ENCODE assay signal across 2 cellular contexts in the genomic region with DNA sequence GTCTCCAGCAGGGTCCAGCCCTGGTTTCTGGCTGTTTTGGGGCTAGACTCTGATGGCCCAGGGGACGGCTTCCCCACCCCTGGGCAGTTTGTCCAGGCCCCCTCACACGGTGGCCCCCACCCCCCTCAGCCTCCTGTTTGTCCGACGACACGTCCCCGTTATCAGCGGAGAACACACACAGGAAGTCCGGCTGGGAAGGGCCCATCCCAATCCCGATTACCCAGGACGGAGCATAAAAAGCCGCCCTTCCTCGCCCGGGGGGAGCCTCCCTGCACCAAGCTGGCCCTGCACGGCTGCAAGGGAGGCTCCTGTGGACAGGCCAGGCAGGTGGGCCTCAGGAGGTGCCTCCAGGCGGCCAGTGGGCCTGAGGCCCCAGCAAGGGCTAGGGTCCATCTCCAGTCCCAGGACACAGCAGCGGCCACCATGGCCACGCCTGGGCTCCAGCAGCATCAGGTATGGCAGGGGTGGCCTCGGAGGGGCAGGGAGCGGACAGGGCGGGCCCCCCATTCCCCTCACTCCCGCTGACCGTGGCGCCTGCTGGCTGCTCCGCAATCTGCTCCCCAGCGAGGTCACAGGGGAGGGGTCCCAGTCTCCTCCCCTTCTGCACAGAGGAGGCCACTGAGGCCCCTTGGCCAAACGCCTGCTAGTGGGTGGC.
TF ChIP-seq lines count a peak whose summit lies in the region.

A gene (plus strand): TSS at position 261 of the 655 bp plus-strand sequence. CDS start 5,367 bp downstream, outside the sequence.

TF ChIP-seq in SK-N-SH, 30 proteins besides CTCF, POLR2A, EP300 and RAD21 (continued from another document):
- TF ChIP-seq, protein P1, sequence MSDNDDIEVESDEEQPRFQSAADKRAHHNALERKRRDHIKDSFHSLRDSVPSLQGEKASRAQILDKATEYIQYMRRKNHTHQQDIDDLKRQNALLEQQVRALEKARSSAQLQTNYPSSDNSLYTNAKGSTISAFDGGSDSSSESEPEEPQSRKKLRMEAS (IDR thresholded peaks at IDR 0.05; ENCODE audit: low read depth): no peak
- TF ChIP-seq TCF12 (IDR thresholded peaks at IDR 0.05): no peak
- no peak for TF ChIP-seq JUND (IDR thresholded peaks at IDR 0.05)

TF ChIP-seq in SK-N-SH treated with all-trans-retinoic acid at 6 μM for 48 hours, 23 proteins besides CTCF, POLR2A, EP300 and RAD21 (continued from another document):
- TF ChIP-seq, protein P2, sequence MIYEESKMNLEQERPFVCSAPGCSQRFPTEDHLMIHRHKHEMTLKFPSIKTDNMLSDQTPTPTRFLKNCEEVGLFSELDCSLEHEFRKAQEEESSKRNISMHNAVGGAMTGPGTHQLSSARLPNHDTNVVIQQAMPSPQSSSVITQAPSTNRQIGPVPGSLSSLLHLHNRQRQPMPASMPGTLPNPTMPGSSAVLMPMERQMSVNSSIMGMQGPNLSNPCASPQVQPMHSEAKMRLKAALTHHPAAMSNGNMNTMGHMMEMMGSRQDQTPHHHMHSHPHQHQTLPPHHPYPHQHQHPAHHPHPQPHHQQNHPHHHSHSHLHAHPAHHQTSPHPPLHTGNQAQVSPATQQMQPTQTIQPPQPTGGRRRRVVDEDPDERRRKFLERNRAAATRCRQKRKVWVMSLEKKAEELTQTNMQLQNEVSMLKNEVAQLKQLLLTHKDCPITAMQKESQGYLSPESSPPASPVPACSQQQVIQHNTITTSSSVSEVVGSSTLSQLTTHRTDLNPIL (CRISPR knock-in tag; IDR thresholded peaks at IDR 0.05; ENCODE audit: low read depth): no peak
- TF ChIP-seq RARB (CRISPR knock-in tag; IDR thresholded peaks at IDR 0.05) (no peak), OSR1 (CRISPR knock-in tag; IDR thresholded peaks at IDR 0.05) (no peak)
- TF ChIP-seq, protein P3, sequence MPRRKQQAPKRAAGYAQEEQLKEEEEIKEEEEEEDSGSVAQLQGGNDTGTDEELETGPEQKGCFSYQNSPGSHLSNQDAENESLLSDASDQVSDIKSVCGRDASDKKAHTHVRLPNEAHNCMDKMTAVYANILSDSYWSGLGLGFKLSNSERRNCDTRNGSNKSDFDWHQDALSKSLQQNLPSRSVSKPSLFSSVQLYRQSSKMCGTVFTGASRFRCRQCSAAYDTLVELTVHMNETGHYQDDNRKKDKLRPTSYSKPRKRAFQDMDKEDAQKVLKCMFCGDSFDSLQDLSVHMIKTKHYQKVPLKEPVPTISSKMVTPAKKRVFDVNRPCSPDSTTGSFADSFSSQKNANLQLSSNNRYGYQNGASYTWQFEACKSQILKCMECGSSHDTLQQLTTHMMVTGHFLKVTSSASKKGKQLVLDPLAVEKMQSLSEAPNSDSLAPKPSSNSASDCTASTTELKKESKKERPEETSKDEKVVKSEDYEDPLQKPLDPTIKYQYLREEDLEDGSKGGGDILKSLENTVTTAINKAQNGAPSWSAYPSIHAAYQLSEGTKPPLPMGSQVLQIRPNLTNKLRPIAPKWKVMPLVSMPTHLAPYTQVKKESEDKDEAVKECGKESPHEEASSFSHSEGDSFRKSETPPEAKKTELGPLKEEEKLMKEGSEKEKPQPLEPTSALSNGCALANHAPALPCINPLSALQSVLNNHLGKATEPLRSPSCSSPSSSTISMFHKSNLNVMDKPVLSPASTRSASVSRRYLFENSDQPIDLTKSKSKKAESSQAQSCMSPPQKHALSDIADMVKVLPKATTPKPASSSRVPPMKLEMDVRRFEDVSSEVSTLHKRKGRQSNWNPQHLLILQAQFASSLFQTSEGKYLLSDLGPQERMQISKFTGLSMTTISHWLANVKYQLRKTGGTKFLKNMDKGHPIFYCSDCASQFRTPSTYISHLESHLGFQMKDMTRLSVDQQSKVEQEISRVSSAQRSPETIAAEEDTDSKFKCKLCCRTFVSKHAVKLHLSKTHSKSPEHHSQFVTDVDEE (CRISPR knock-in tag; IDR thresholded peaks at IDR 0.05): no peak
